Comparison of ENCODE assay signal across 1 cellular context in genomic region chr7:73701357-73701995, GRCh38.
TF ChIP-seq lines count a peak whose summit lies in the region.

No MANE protein-coding gene starts in this region.

TF ChIP-seq in GM12878, 131 proteins besides CTCF, POLR2A, EP300 and RAD21:
- TF ChIP-seq TBL1XR1 (IDR thresholded peaks at IDR 0.05; ENCODE audit: low read depth, low read length) (no peak), CBX3 (IDR thresholded peaks at IDR 0.05; ENCODE audit: borderline replicate concordance, low read depth) (no peak), USF1 (IDR thresholded peaks at IDR 0.05; ENCODE audit: borderline replicate concordance, extremely low read length, insufficient read depth, low read depth, low read length) (no peak), ZNF384 (IDR thresholded peaks at IDR 0.05; ENCODE audit: borderline replicate concordance, low read depth, low read length) (no peak), EZH2 (IDR thresholded peaks at IDR 0.05; ENCODE audit: borderline replicate concordance, control insufficient read depth, low read depth, low read length) (no peak), PAX5 (IDR thresholded peaks at IDR 0.05; ENCODE audit: borderline replicate concordance, low read depth, low read length) (no peak)
